9 cellular contexts compared by ENCODE assay signal in genomic region chr13:79227418-79227817, GRCh38.
DNase-seq lines count a peak whose midpoint lies in the region; ATAC-seq, FAIRE-seq and TF ChIP-seq lines count a peak whose summit lies in the region.
"Had no signal": no experiment of that assay in that cellular context is flagged by ENCODE, and none has a peak within 500 bp of the region (broad histone marks: within the 10 kb centered on the region; RNA-seq: fewer than 3 reads in every experiment).

No MANE protein-coding gene starts in this region.

- no peak overlapping the region for H2BK20ac ChIP-seq in H1 (ENCODE audit: low read length)

- H3K4ac ChIP-seq in H1 (replicated peaks; ENCODE audit: insufficient read length, low read depth, low read length), result no peak overlapping the region
- H3K4ac ChIP-seq in mesenchymal stem cell (ENCODE audit: low read depth in 1 of 2, low read length in 2 of 2), result no peak overlapping the region

- no peak overlapping the region for H3K9ac ChIP-seq in H1 (replicated peaks in 1 of 4; ENCODE audit: extremely low read depth in 1 of 4, low read depth in 3 of 4, low read length in 3 of 4)
- H3K9ac ChIP-seq in mesenchymal stem cell (ENCODE audit: low read length), result no peak overlapping the region

- no peak overlapping the region for H2BK5ac ChIP-seq in H1 (ENCODE audit: low read depth, low read length)
- H2BK5ac ChIP-seq in mesenchymal stem cell (ENCODE audit: low read depth, low read length, poor library complexity, severe bottlenecking), result no peak overlapping the region

- no peak for TF ChIP-seq CTCF in H1 (IDR thresholded peaks at IDR 0.05; ENCODE audit: control extremely low read depth in 1 of 3, insufficient read depth in 1 of 3, low read depth in 1 of 3, low read length in 3 of 3)

- H2AFZ ChIP-seq in H1 (ENCODE audit: low read length) (peak overlapping the region; percentile 70; the same call in 1 of the 2 replicates), mesenchymal stem cell (ENCODE audit: low read depth, low read length) (no peak overlapping the region)

- H3K36me3 ChIP-seq in H1 (ENCODE audit: control insufficient read depth in 2 of 4, insufficient read depth in 4 of 4, low read length in 3 of 4) (no peaks in the 10 kb centered on the region), mesenchymal stem cell (ENCODE audit: control insufficient read depth in 1 of 2, insufficient read depth in 2 of 2, low read depth in 1 of 2, low read length in 2 of 2) (no peaks in the 10 kb centered on the region)

- peaks cover 4% of the 10 kb centered on the region; the same call in 1 of the 2 replicates for H3K23me2 ChIP-seq in H1 (ENCODE audit: low read depth, low read length)

- H2BK15ac ChIP-seq in H1 (ENCODE audit: low read length) (no peak overlapping the region), mesenchymal stem cell (ENCODE audit: low read depth, poor library complexity, severe bottlenecking) (no peak overlapping the region)

- intact Hi-C loops in cardiac septum (cut with DNase I) (no loop called here), right cardiac atrium (cut with DNase I) (no loop called here)

- H3K56ac ChIP-seq in H1 (replicated peaks; ENCODE audit: insufficient read length, low read depth, low read length), result no peak overlapping the region

- H3K27me3 ChIP-seq in H1 (replicated peaks in 1 of 4; ENCODE audit: control insufficient read depth in 3 of 4, extremely low read depth in 1 of 4, insufficient read depth in 3 of 4, low read length in 3 of 4), result no peaks in the 10 kb centered on the region
- no peaks in the 10 kb centered on the region for H3K27me3 ChIP-seq in mesenchymal stem cell (ENCODE audit: control insufficient read depth in 1 of 2, insufficient read depth in 1 of 2, low read length in 2 of 2)
- H3K27me3 ChIP-seq in right cardiac atrium (ENCODE audit: control insufficient read depth, insufficient read depth), result no peaks in the 10 kb centered on the region

- no peak overlapping the region for H3K4me2 ChIP-seq in H1 (ENCODE audit: insufficient read depth in 1 of 2, low read depth in 2 of 2, low read length in 2 of 2)
- no peak overlapping the region for H3K4me2 ChIP-seq in mesenchymal stem cell (ENCODE audit: low read length, poor library complexity, severe bottlenecking)

- H2AK5ac ChIP-seq in H1 (ENCODE audit: low read depth, low read length) (no peak overlapping the region), mesenchymal stem cell (ENCODE audit: low read length, severe bottlenecking) (no peak overlapping the region)

- no peaks in the 10 kb centered on the region for H3K79me2 ChIP-seq in H1 (ENCODE audit: control insufficient read depth in 1 of 2, insufficient read depth in 2 of 2, low read length in 2 of 2)

- H3K27ac ChIP-seq in H1 (ENCODE audit: low read depth, low read length), result no peak overlapping the region
- no peak overlapping the region for H3K27ac ChIP-seq in mesenchymal stem cell (ENCODE audit: low read length, poor library complexity, severe bottlenecking)
- H3K27ac ChIP-seq in right cardiac atrium (ENCODE audit: low read length), result no peak overlapping the region

- no peak for TF ChIP-seq EP300 in H1 (IDR thresholded peaks at IDR 0.05; ENCODE audit: borderline replicate concordance in 1 of 2, low read depth in 2 of 2, low read length in 2 of 2)

- H3K18ac ChIP-seq in H1 (ENCODE audit: extremely low read depth, low read length) (no peak overlapping the region), mesenchymal stem cell (ENCODE audit: low read depth in 1 of 2, low read length in 2 of 2) (no peak overlapping the region)

- H4K91ac ChIP-seq in H1 (replicated peaks; ENCODE audit: insufficient read length, low read length) (no peak overlapping the region), mesenchymal stem cell (ENCODE audit: low read length) (no peak overlapping the region)

- POLR2A ChIA-PET in H1 (lab: Charles Lee; ENCODE audit: partially characterized antibody), result no interaction called here

- H3K79me1 ChIP-seq in H1 (ENCODE audit: low read depth, low read length) (no peaks in the 10 kb centered on the region), mesenchymal stem cell (replicated peaks; ENCODE audit: low read length, poor library complexity, severe bottlenecking) (no peaks in the 10 kb centered on the region)

- H3K4me1 ChIP-seq in H1 (replicated peaks in 1 of 4; ENCODE audit: control insufficient read depth in 3 of 4, insufficient read depth in 4 of 4, low read length in 3 of 4) (peaks cover 0 to 6% (median 3%) of the 10 kb centered on the region in 4 experiments; a peak in 4 of 7 replicates), mesenchymal stem cell (ENCODE audit: control insufficient read depth, insufficient read depth, low read depth, low read length) (no peaks in the 10 kb centered on the region), right cardiac atrium (ENCODE audit: control insufficient read depth, insufficient read depth, low read length) (no peaks in the 10 kb centered on the region)

- ATAC-seq in GM18870 (IDR thresholded peaks at IDR 0.05; ENCODE audit: unreplicated experiment) (peak; percentile 93), GM21825 (IDR thresholded peaks at IDR 0.05; ENCODE audit: unreplicated experiment) (peak; percentile 85), HG03432 (IDR thresholded peaks at IDR 0.05; ENCODE audit: unreplicated experiment) (peak; percentile 95), right cardiac atrium (no peak)

- TF ChIP-seq POLR2A in H1 (IDR thresholded peaks at IDR 0.05; ENCODE audit: control extremely low read depth in 1 of 2, low read depth in 2 of 2, low read length in 2 of 2), result no peak

- no peak overlapping the region for H3K4me3 ChIP-seq in H1 (ENCODE audit: extremely low read depth in 1 of 4, insufficient read depth in 2 of 4, low read depth in 3 of 4, low read length in 4 of 4)
- no peak overlapping the region for H3K4me3 ChIP-seq in mesenchymal stem cell (ENCODE audit: insufficient read depth in 1 of 2, low read depth in 1 of 2, low read length in 2 of 2)
- H3K4me3 ChIP-seq in right cardiac atrium (ENCODE audit: low read length), result no peak overlapping the region

- no peak overlapping the region for H4K8ac ChIP-seq in H1 (ENCODE audit: extremely low read depth, insufficient read depth, low read length)
- H4K8ac ChIP-seq in mesenchymal stem cell (ENCODE audit: low read length), result no peak overlapping the region

- FAIRE-seq in H1 (lab: Jason Lieb, UNC), result no peak

- H4K5ac ChIP-seq in H1 (ENCODE audit: insufficient read length, low read depth, low read length), result no peak overlapping the region

- H4K20me1 ChIP-seq in H1 (replicated peaks in 1 of 2; ENCODE audit: control insufficient read depth in 1 of 2, insufficient read depth in 2 of 2, low read length in 2 of 2), result no peaks in the 10 kb centered on the region

- no peak for TF ChIP-seq RAD21 in H1 (IDR thresholded peaks at IDR 0.05 in 1 of 2, conservative IDR thresholded peaks at IDR 0.05 in 1 of 2; ENCODE audit: low read depth in 2 of 2, low read length in 2 of 2)

- CTCF ChIA-PET in H1 (lab: Charles Lee; ENCODE audit: partially characterized antibody), result interaction anchor here (0.9 to 1.6 kb wide), 9 partner anchors 11 to 170 kb away, joined by 3 to 6 read pairs (median 3); no protein-coding TSS in a partner anchor

- H3K14ac ChIP-seq in H1 (ENCODE audit: insufficient read length) (no peak overlapping the region), mesenchymal stem cell (ENCODE audit: low read length in 2 of 2) (no peak overlapping the region)

- H2BK120ac ChIP-seq in H1 (replicated peaks; ENCODE audit: low read depth, low read length), result no peak overlapping the region
- H2BK120ac ChIP-seq in mesenchymal stem cell (ENCODE audit: low read depth, low read length), result no peak overlapping the region

- no peaks in the 10 kb centered on the region for H3K9me3 ChIP-seq in H1 (ENCODE audit: insufficient read depth in 2 of 2, low read depth in 1 of 2, low read length in 1 of 2)
- no peaks in the 10 kb centered on the region for H3K9me3 ChIP-seq in mesenchymal stem cell (ENCODE audit: control insufficient read depth, low read length)
- no peaks in the 10 kb centered on the region for H3K9me3 ChIP-seq in right cardiac atrium (ENCODE audit: control insufficient read depth, low read length)

- WGBS in H1 (ENCODE audit: extremely low coverage in 1 of 2, insufficient coverage in 1 of 2, insufficient read length in 1 of 2, insufficient replicate concordance in 2 of 2, low coverage in 1 of 2, low lambda C conversion rate in 2 of 2, missing lambda C conversion rate in 1 of 2), 2 experiments, result 100% methylated on average over 2 of the region's 2 CpGs; no CpG with 5 or more reads in 1 of the 2 experiments
- 87% methylated on average over 2 of the region's 2 CpGs for WGBS in mesenchymal stem cell
- 50% methylated on average over 2 of the region's 2 CpGs for WGBS in right cardiac atrium

- H2BK12ac ChIP-seq in H1 (ENCODE audit: low read depth, low read length) (no peak overlapping the region), mesenchymal stem cell (ENCODE audit: low read length in 2 of 2) (no peak overlapping the region)

- H3K23ac ChIP-seq in H1 (ENCODE audit: insufficient read length), result no peak overlapping the region
- no peak overlapping the region for H3K23ac ChIP-seq in mesenchymal stem cell (ENCODE audit: low read length in 2 of 2)

- DNase-seq in H1 (ENCODE audit: low read depth in 1 of 2, low spot score in 2 of 2) (no peak), mesenchymal stem cell (no peak), cardiac septum (ENCODE audit: low spot score) (no peak), right cardiac atrium (no peak), NCI-H226 (no peak)
- DNase-seq: NCI-H510A had no signal

TF ChIP-seq in H1, 55 proteins besides CTCF, POLR2A, EP300 and RAD21 (continues in another document):
- TF ChIP-seq ATF3 (IDR thresholded peaks at IDR 0.05; ENCODE audit: insufficient read depth, low read depth, low read length), result no peak
- TF ChIP-seq CTBP2 (IDR thresholded peaks at IDR 0.05; ENCODE audit: borderline replicate concordance, insufficient read depth, insufficient read length, low read length), result no peak
- TF ChIP-seq TAF7 (optimal IDR thresholded peaks at IDR 0.05; ENCODE audit: borderline replicate concordance, low read depth, low read length), result no peak
- no peak for TF ChIP-seq TEAD4 (IDR thresholded peaks at IDR 0.05; ENCODE audit: low read depth, low read length)
- TF ChIP-seq POLR2AphosphoS5 (IDR thresholded peaks at IDR 0.05; ENCODE audit: low read depth, low read length), result no peak
- no peak for TF ChIP-seq TAF1 (IDR thresholded peaks at IDR 0.05; ENCODE audit: low read depth, low read length)
- no peak for TF ChIP-seq KDM5A (IDR thresholded peaks at IDR 0.05; ENCODE audit: low read length)
- TF ChIP-seq BRCA1 (IDR thresholded peaks at IDR 0.05; ENCODE audit: low read depth, low read length), result no peak
- no peak for TF ChIP-seq KDM1A (IDR thresholded peaks at IDR 0.05; ENCODE audit: borderline replicate concordance, low read length)
- no peak for TF ChIP-seq MAX (IDR thresholded peaks at IDR 0.05)
- no peak for TF ChIP-seq POU5F1 (IDR thresholded peaks at IDR 0.05; ENCODE audit: low read depth, low read length)

Comparison
In these comparisons a context has a peak if more than half of its experiments do, and no peak if none do; other contexts are left out.
1. ATAC-seq: peak in GM18870 (single experiment), GM21825 (single experiment) and HG03432 (single experiment); none in right cardiac atrium (0 of 2).